ENCODE assay signal across 22 cellular contexts in the genomic region with DNA sequence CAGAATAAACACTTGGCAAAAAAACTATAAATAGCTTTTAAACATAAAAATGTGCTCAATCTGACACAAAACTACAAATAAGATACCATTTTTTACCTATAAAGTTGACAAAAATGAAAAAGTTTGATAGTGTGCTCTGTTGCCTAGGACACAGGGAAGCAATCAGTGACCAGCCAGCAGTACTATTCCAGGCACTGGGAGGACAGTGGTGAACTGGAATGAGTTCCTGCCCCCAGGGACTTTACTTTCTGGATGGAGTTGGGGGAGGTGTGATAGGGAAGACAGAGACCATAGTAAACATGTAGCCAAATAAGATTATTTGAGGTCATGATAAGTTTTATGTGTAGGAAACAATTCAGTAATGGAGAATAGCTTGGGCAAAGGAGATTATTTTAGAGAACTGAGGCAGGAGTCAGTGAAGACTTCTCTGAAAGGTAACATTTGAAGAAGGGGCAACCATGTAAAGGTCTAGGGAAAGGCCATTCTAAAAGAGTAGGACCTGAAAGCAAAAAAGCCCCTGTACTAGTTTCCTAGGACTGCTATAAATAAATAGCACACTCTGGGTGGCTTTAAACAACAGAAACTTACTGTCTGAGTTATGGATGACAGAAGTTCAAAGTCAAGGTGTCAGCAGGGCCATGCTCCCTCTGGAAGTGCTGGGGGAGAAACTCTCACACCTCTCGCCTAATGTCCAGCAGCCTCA.
"Had no signal": no experiment of that assay in that cellular context is flagged by ENCODE, and none has a peak within 500 bp of the region (broad histone marks: within the 10 kb centered on the region; RNA-seq: fewer than 3 reads in every experiment).

No MANE protein-coding gene starts in this region.

- H3K36me3 ChIP-seq: breast epithelium, right lobe of liver had no signal

- H3K9me3 ChIP-seq: breast epithelium, esophagus muscularis mucosa, heart right ventricle, right lobe of liver, transverse colon had no signal

- H3K9me3 Mint-ChIP-seq: activated naive CD8-positive, alpha-beta T cell treated with anti-CD3 and anti-CD28 coated beads for 36 hours; nephron; WTC11 had no signal

- H3K27ac Mint-ChIP-seq: activated CD4-positive, alpha-beta T cell treated with anti-CD3 and anti-CD28 coated beads for 36 hours; activated naive CD8-positive, alpha-beta T cell treated with anti-CD3 and anti-CD28 coated beads for 36 hours; nephron; WTC11 had no signal

- H3K4me3 ChIP-seq: breast epithelium, coronary artery, esophagus muscularis mucosa, heart right ventricle, right lobe of liver, skin epidermis, transverse colon had no signal

- DNase-seq: activated CD4-positive, alpha-beta T cell treated with anti-CD3 and anti-CD28 coated beads for 36 hours; activated CD4-positive, alpha-beta T cell treated with anti-CD3 and anti-CD28 coated beads, Interleukin-2, amount 50 U/mL, for 4 hours; activated CD8-positive, alpha-beta memory T cell treated with anti-CD3 and anti-CD28 coated beads, Interleukin-2, amount 50 U/mL, for 48 hours; activated naive CD4-positive, alpha-beta T cell treated with Interleukin-2 at 50 U/mL for 16 hours; activated naive CD8-positive, alpha-beta T cell treated with anti-CD3 and anti-CD28 coated beads for 36 hours; activated T-cell treated with anti-CD3 and anti-CD28 coated beads, Interleukin-2, amount 50 U/mL, for 48 hours; cerebellar nuclear complex; heart right ventricle; kidney; nucleus accumbens; right lobe of liver; stimulated activated CD4-positive, alpha-beta T cell treated with anti-CD3 and anti-CD28 coated beads, Interleukin-1b, Interleukin-23, amount 100 ng/mL, for 48 hours; T-helper 9 cell; transverse colon had no signal

- H3K4me1 ChIP-seq: breast epithelium, right lobe of liver had no signal

- H3K4me1 Mint-ChIP-seq: activated CD4-positive, alpha-beta T cell treated with anti-CD3 and anti-CD28 coated beads for 36 hours had no signal

- H3K27me3 ChIP-seq: breast epithelium, esophagus muscularis mucosa, heart right ventricle, right lobe of liver, transverse colon had no signal

- ATAC-seq: activated CD4-positive, alpha-beta T cell treated with anti-CD3 and anti-CD28 coated beads for 36 hours; left lobe of liver; right lobe of liver; WTC11 had no signal

- H3K4me3 Mint-ChIP-seq: activated CD4-positive, alpha-beta T cell treated with anti-CD3 and anti-CD28 coated beads for 36 hours; activated naive CD8-positive, alpha-beta T cell treated with anti-CD3 and anti-CD28 coated beads for 36 hours; nephron; WTC11 had no signal

- H3K27ac ChIP-seq: breast epithelium, coronary artery, esophagus muscularis mucosa, parathyroid adenoma, right lobe of liver, skin epidermis, transverse colon had no signal

- H3K36me3 Mint-ChIP-seq: activated naive CD8-positive, alpha-beta T cell treated with anti-CD3 and anti-CD28 coated beads for 36 hours had no signal
